ENCODE assay signal across 22 cellular contexts in the genomic region with DNA sequence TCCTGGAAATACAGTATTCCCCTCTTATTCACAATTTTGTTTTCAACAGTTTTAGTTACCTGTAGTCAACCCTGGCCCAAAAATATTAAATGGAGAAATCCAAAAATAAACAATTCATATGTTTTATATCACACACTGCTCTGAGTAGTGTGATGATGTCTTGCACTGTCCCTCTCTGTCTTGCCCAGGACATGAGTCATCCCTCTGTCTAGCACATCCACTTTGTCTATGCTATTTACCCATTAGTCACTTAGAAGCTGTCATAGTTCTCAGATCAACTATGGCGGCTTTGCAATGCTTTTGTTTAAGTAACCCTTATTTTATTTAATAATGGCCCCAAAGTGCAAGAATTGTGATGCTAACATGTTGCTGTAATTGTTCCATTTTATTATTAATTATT.
"Had no signal": no experiment of that assay in that cellular context is flagged by ENCODE, and none has a peak within 500 bp of the region (broad histone marks: within the 10 kb centered on the region; RNA-seq: fewer than 3 reads in every experiment).

No MANE protein-coding gene starts in this region.

- H3K4me3 Mint-ChIP-seq: activated B cell treated with CpG ODN at 0.5 μM for 24 hours; activated CD8-positive, alpha-beta T cell treated with anti-CD3 and anti-CD28 coated beads, Interleukin-2, amount 10 ng/mL, durations not matched to agents 7 days and 5 days; activated naive CD4-positive, alpha-beta T cell treated with anti-CD3 and anti-CD28 coated beads, Interleukin-2, amount 50 U/mL, for 24 hours; naive thymus-derived CD4-positive, alpha-beta T cell; stimulated activated naive B cell treated with anti-CD40 and anti-IgM and Interleukin-4, amounts not matched to agents 10 μg/mL and 1 μg/mL and 100 μg/mL, for 72 hours; T-helper 2 cell treated with Interferon-gamma antibody and Interleukin-4, amounts not matched to agents 5 μg/mL and 100 μg/mL, for 36 hours had no signal

- H3K27me3 Mint-ChIP-seq: activated B cell treated with CpG ODN at 0.5 μM for 24 hours; activated naive CD4-positive, alpha-beta T cell treated with anti-CD3 and anti-CD28 coated beads, Interleukin-2, amount 50 U/mL, for 24 hours; naive thymus-derived CD4-positive, alpha-beta T cell; stimulated activated naive B cell treated with anti-CD40 and anti-IgM and Interleukin-4, amounts not matched to agents 10 μg/mL and 1 μg/mL and 100 μg/mL, for 72 hours had no signal

- H3K36me3 ChIP-seq: brain microvascular endothelial cell, heart right ventricle, left lung, tibial artery, vagina had no signal

- H3K9me3 Mint-ChIP-seq: activated naive CD4-positive, alpha-beta T cell treated with anti-CD3 and anti-CD28 coated beads, Interleukin-2, amount 50 U/mL, for 24 hours had no signal

- H3K27ac Mint-ChIP-seq: activated B cell treated with CpG ODN at 0.5 μM for 24 hours; activated CD8-positive, alpha-beta T cell treated with anti-CD3 and anti-CD28 coated beads, Interleukin-2, amount 10 ng/mL, durations not matched to agents 7 days and 5 days; activated naive CD4-positive, alpha-beta T cell treated with anti-CD3 and anti-CD28 coated beads, Interleukin-2, amount 50 U/mL, for 24 hours; naive thymus-derived CD4-positive, alpha-beta T cell; stimulated activated naive B cell treated with anti-CD40 and anti-IgM and Interleukin-4, amounts not matched to agents 10 μg/mL and 1 μg/mL and 100 μg/mL, for 72 hours; T-helper 2 cell treated with Interferon-gamma antibody and Interleukin-4, amounts not matched to agents 5 μg/mL and 100 μg/mL, for 36 hours had no signal

- H3K27me3 ChIP-seq: brain microvascular endothelial cell, heart right ventricle, left lung, tibial artery, vagina had no signal

- H3K9me3 ChIP-seq: heart right ventricle, left lung, mucosa of descending colon, tibial artery, vagina had no signal

- H3K36me3 Mint-ChIP-seq: activated naive CD4-positive, alpha-beta T cell treated with anti-CD3 and anti-CD28 coated beads, Interleukin-2, amount 50 U/mL, for 24 hours; naive thymus-derived CD4-positive, alpha-beta T cell; stimulated activated naive B cell treated with anti-CD40 and anti-IgM and Interleukin-4, amounts not matched to agents 10 μg/mL and 1 μg/mL and 100 μg/mL, for 72 hours had no signal

- H3K27ac ChIP-seq: brain microvascular endothelial cell, heart right ventricle, left lung, parathyroid adenoma, tibial artery, vagina had no signal

- H3K4me1 ChIP-seq: heart right ventricle, left lung, parathyroid adenoma, tibial artery, vagina had no signal

- DNase-seq: activated B cell treated with CpG ODN at 0.5 μM for 24 hours; activated CD4-positive, alpha-beta T cell treated with anti-CD3 and anti-CD28 coated beads for 48 hours; activated CD8-positive, alpha-beta memory T cell treated with anti-CD3 and anti-CD28 coated beads, Interleukin-2, amount 50 U/mL, for 4 hours; activated CD8-positive, alpha-beta T cell treated with anti-CD3 and anti-CD28 coated beads, Interleukin-2, amount 10 ng/mL, durations not matched to agents 7 days and 5 days; activated effector memory CD4-positive, alpha-beta T cell treated with anti-CD3 and anti-CD28 coated beads, Interleukin-2, amount 50 U/mL, for 16 hours; activated T-cell treated with anti-CD3 and anti-CD28 coated beads, Interleukin-2, amount 50 U/mL, for 48 hours; amniotic stem cell; brain microvascular endothelial cell; cerebellar nuclear complex; effector memory CD4-positive, alpha-beta T cell; heart right ventricle; left lung; mammary epithelial cell; mucosa of descending colon; naive thymus-derived CD4-positive, alpha-beta T cell; stimulated activated CD4-positive, alpha-beta T cell treated with anti-CD3 and anti-CD28 coated beads, Interleukin-2, amount 100 ng/mL, for 48 hours; stimulated activated naive B cell treated with anti-CD40 and anti-IgM and Interleukin-4, amounts not matched to agents 10 μg/mL and 1 μg/mL and 100 μg/mL, for 72 hours; tibial artery had no signal

- ATAC-seq: activated CD8-positive, alpha-beta T cell treated with anti-CD3 and anti-CD28 coated beads, Interleukin-2, amount 10 ng/mL, durations not matched to agents 7 days and 5 days; heart right ventricle; left lung; mucosa of descending colon; naive thymus-derived CD4-positive, alpha-beta T cell; stimulated activated naive B cell treated with anti-CD40 and anti-IgM and Interleukin-4, amounts not matched to agents 10 μg/mL and 1 μg/mL and 100 μg/mL, for 72 hours had no signal

- H3K4me1 Mint-ChIP-seq: activated B cell treated with CpG ODN at 0.5 μM for 24 hours; activated naive CD4-positive, alpha-beta T cell treated with anti-CD3 and anti-CD28 coated beads, Interleukin-2, amount 50 U/mL, for 24 hours; naive thymus-derived CD4-positive, alpha-beta T cell; stimulated activated naive B cell treated with anti-CD40 and anti-IgM and Interleukin-4, amounts not matched to agents 10 μg/mL and 1 μg/mL and 100 μg/mL, for 72 hours had no signal

- H3K4me3 ChIP-seq: heart right ventricle, left lung, mucosa of descending colon, tibial artery, vagina had no signal
